Comparison of ENCODE assay signal across 8 cellular contexts in the genomic region with DNA sequence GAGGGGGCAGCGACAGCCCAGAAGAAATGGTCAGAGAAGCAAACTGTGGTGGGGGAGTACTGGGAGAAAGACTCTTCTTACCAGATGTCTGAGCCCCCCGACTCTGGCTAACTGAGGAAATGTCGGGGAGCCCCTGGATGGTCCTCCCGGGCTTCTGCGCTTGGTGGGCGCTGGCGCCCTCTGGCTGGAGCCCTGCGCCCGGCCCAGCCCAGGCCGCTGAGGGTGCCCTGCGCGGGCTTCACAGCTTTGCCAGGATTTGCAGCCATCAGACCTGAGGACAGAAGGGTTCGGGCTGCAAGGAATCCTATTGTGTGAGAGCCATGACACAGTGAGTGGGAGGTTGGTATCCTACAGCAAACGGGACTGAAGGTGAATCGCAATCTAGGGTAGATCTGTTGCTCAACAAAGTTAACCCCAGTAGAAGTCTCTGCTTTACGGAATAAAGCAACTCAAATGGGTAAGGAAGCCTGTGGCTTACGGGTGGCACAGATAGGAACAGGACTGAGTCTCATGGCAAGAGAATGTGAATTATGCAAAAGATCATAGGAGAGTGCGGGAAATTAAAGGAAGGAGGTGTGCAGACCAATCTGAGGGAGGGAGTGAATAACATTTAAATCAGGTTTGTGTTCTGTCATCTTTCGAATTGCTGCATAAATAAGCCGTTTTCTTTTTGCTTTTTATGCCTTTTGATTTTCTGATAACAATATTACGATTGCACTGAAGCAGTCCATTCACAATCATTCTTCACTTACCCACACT. TPM values are rescaled to one million over a fixed set of nuclear protein-coding genes. Genes with fewer than 3 reads are reported as not detected.
A peak's percentile ranks its signal among the peaks of the same experiment; 100 is the strongest.
DNase-seq lines count a peak whose midpoint lies in the region; ATAC-seq and TF ChIP-seq lines count a peak whose summit lies in the region.

No MANE protein-coding gene starts in this region.

- peak; percentile 35 to 74 (median 64) for TF ChIP-seq CTCF in right lobe of liver (IDR thresholded peaks at IDR 0.05)

- H3K4me1 ChIP-seq in right lobe of liver (peaks cover 0 to 15% (median 0%) of the 10 kb centered on the region in 4 donors), stomach smooth muscle (ENCODE audit: control insufficient read depth, insufficient read depth, low read length) (peaks cover 10% of the 10 kb centered on the region)

- intact Hi-C loops in right lobe of liver (cut with DNase I) = no loop called here

- H3K4me1 Mint-ChIP-seq in effector memory CD8-positive, alpha-beta T cell (ENCODE audit: low read depth in 2 of 2) = no peaks in the 10 kb centered on the region

- WGBS in right lobe of liver (ENCODE audit: insufficient coverage, low coverage, low lambda C conversion rate, missing lambda C conversion rate) = 13% methylated on average over 11 of the region's 21 CpGs

- H3K9me3 Mint-ChIP-seq in effector memory CD8-positive, alpha-beta T cell = no peaks in the 10 kb centered on the region

- H3K4me3 ChIP-seq in GM08714 (ENCODE audit: low read length) = peak overlapping the region; percentile 50; the same call in 1 of the 2 replicates
- H3K4me3 ChIP-seq in right lobe of liver = peak overlapping the region; percentile 49 to 77 (median 54)
- H3K4me3 ChIP-seq in stomach smooth muscle (ENCODE audit: low read length in 2 of 2) = peak overlapping the region; percentile 67 to 79

- H3K27me3 ChIP-seq in right lobe of liver (no peaks in the 10 kb centered on the region), stomach smooth muscle (ENCODE audit: control insufficient read depth in 1 of 2, insufficient read depth in 2 of 2, low read length in 2 of 2) (peaks cover 0 to 20% of the 10 kb centered on the region in 2 donors)

- TF ChIP-seq POLR2A in right lobe of liver (IDR thresholded peaks at IDR 0.05) = no peak

- peak; percentile 56 for ATAC-seq in HG03095 (IDR thresholded peaks at IDR 0.05; ENCODE audit: unreplicated experiment)
- peak; percentile 59 for ATAC-seq in effector memory CD8-positive, alpha-beta T cell (replicated peaks)
- ATAC-seq in right lobe of liver = peak; percentile 85 to 89 (median 87)

- H3K27ac ChIP-seq in right lobe of liver = peak overlapping the region in 1 of 3 donors; percentile 63
- peak overlapping the region; percentile 38 for H3K27ac ChIP-seq in stomach smooth muscle (ENCODE audit: low read length)

- in situ Hi-C loops in SK-MEL-5 (cut with HindIII; ENCODE audit: low pct_unique_long_range_greater_than_20kb, low sequenced_read_pairs) = no loop called here

- H3K4me3 Mint-ChIP-seq in effector memory CD8-positive, alpha-beta T cell = peak overlapping the region; percentile 66 to 72

- H3K36me3 ChIP-seq in right lobe of liver (no peaks in the 10 kb centered on the region), stomach smooth muscle (ENCODE audit: control insufficient read depth in 2 of 2, insufficient read depth in 2 of 2, low read length in 2 of 2) (no peaks in the 10 kb centered on the region)

- no peak overlapping the region for H3K27ac Mint-ChIP-seq in effector memory CD8-positive, alpha-beta T cell

- H3K9ac ChIP-seq in stomach smooth muscle (ENCODE audit: low read length in 2 of 2) = peak overlapping the region; percentile 30 to 49

- peaks cover 58 to 79% of the 10 kb centered on the region in 2 donors for H3K27me3 Mint-ChIP-seq in effector memory CD8-positive, alpha-beta T cell

- DNase-seq in 8988T = peak; percentile 81
- peak; percentile 41 for DNase-seq in SK-MEL-5 (ENCODE audit: low read depth, low spot score)
- peak; percentile 1 to 7 (median 1) for DNase-seq in effector memory CD8-positive, alpha-beta T cell
- DNase-seq in right lobe of liver = peak; percentile 48 to 75 (median 63)
- no peak for DNase-seq in effector CD8-positive, alpha-beta T cell (lab: John Stamatoyannopoulos, UW)

- H3K9me3 ChIP-seq in right lobe of liver (no peaks in the 10 kb centered on the region), stomach smooth muscle (ENCODE audit: control insufficient read depth in 2 of 2, low read length in 2 of 2) (no peaks in the 10 kb centered on the region)

- H3K36me3 Mint-ChIP-seq in effector memory CD8-positive, alpha-beta T cell (ENCODE audit: insufficient read depth) = no peaks in the 10 kb centered on the region

RNA-seq across cellular contexts. Expression of a gene that starts 0.7 kb away (rescaled TPM):
- total RNA-seq in SK-MEL-5 (2014; rRNA removed; shearing (Covaris generic)) = 0.11 TPM in 1 of 2 replicates, not detected in the other
- 0.10 TPM in 1 of 2 replicates, not detected in the other for polyA plus RNA-seq in SK-MEL-5 (2015; cell fraction: cytosol; rRNA removed)
- not detected in 2 replicates for polyA plus RNA-seq in SK-MEL-5 (2015; cell fraction: nucleus; rRNA removed)
- total RNA-seq in right lobe of liver = 1 to 10 TPM in 5 of 6 experiments, under 1 TPM in 1; 0.77 to 4.5 (median 1.9) TPM
